Comparison of ENCODE assay signal across 1 cellular context in genomic region chr5:140710899-140711552, GRCh38.
TF ChIP-seq lines count a peak whose summit lies in the region.

No MANE protein-coding gene starts in this region.

TF ChIP-seq in K562, 482 proteins besides CTCF, POLR2A, EP300 and RAD21 (continues in another document):
- TF ChIP-seq REST (CRISPR knock-in tag; IDR thresholded peaks at IDR 0.05; ENCODE audit: low read depth) (peak; percentile 96), ZBTB2 (IDR thresholded peaks at IDR 0.05) (peak; percentile 74; the same call in 1 of the 2 replicates), MAFF (IDR thresholded peaks at IDR 0.05; ENCODE audit: low read length) (peak; percentile 96), BRD9 (IDR thresholded peaks at IDR 0.05; ENCODE audit: low read depth, partially characterized antibody) (peak; percentile 98), NR2C2 (CRISPR knock-in tag; IDR thresholded peaks at IDR 0.05) (peak; percentile 11; the same call in 1 of the 2 replicates), NR2C2 (tag; IDR thresholded peaks at IDR 0.05) (peak; percentile 46; the same call in 1 of the 2 replicates), IRF2 (CRISPR knock-in tag; IDR thresholded peaks at IDR 0.05) (no peak), PREB (CRISPR knock-in tag; IDR thresholded peaks at IDR 0.05) (no peak), CCNT2 (IDR thresholded peaks at IDR 0.05; ENCODE audit: borderline replicate concordance, extremely low read depth, insufficient read length, low read depth, low read length) (peak; percentile 21), ZFP36 (IDR thresholded peaks at IDR 0.05; ENCODE audit: low read depth, low read length, partially characterized antibody) (peak; percentile 43), SMARCC2 (IDR thresholded peaks at IDR 0.05; ENCODE audit: low read depth) (peak; percentile 70; the same call in 1 of the 2 replicates), RNF2 (IDR thresholded peaks at IDR 0.05) (peak; percentile 69; the same call in 1 of the 2 replicates), ZBTB5 (IDR thresholded peaks at IDR 0.05) (peak; percentile 71; the same call in 1 of the 2 replicates), HLTF (IDR thresholded peaks at IDR 0.05) (no peak), SMAD4 (CRISPR knock-in tag; conservative IDR thresholded peaks at IDR 0.05) (peak; percentile 71; the same call in 1 of the 2 replicates), AFF4 (CRISPR knock-in tag; IDR thresholded peaks at IDR 0.05) (0 out of 2 replicates have a peak, but pooled peaks have one; percentile 72), SP1 (CRISPR knock-in tag; IDR thresholded peaks at IDR 0.05) (peak; percentile 91), MTA1 (IDR thresholded peaks at IDR 0.05; ENCODE audit: borderline replicate concordance) (peak; percentile 51; the same call in 1 of the 2 replicates), MNT (conservative IDR thresholded peaks at IDR 0.05) (peak; percentile 78 to 88), EP400 (IDR thresholded peaks at IDR 0.05) (peak; percentile 76), ZNF764 (CRISPR knock-in tag; IDR thresholded peaks at IDR 0.05; ENCODE audit: low read depth) (peak; percentile 60; the same call in 1 of the 2 replicates), ZNF318 (IDR thresholded peaks at IDR 0.05; ENCODE audit: borderline replicate concordance in 1 of 2, low read depth in 1 of 2) (peak in 1 of 2 experiments; percentile 58; a peak in 1 of 4 replicates), ZNF274 (IDR thresholded peaks at IDR 0.05; ENCODE audit: borderline replicate concordance, low read depth, low read length) (no peak), ZNF707 (CRISPR knock-in tag; conservative IDR thresholded peaks at IDR 0.05) (no peak), YY1 (IDR thresholded peaks at IDR 0.05; ENCODE audit: borderline replicate concordance in 1 of 3, control insufficient read depth in 1 of 3, extremely low read depth in 1 of 3, insufficient read depth in 3 of 3, insufficient read length in 1 of 3, insufficient replicate concordance in 2 of 3, low read depth in 1 of 3, low read length in 2 of 3) (peak in 1 of 3 experiments; percentile 30), ELF1 (tag; IDR thresholded peaks at IDR 0.05) (peak; percentile 25; the same call in 1 of the 2 replicates), BACH1 (tag; IDR thresholded peaks at IDR 0.05) (peak; percentile 100), SIN3B (IDR thresholded peaks at IDR 0.05; ENCODE audit: low read depth) (peak; percentile 11; the same call in 1 of the 2 replicates), MBD2 (IDR thresholded peaks at IDR 0.05; ENCODE audit: borderline replicate concordance, low read depth) (peak; percentile 20; the same call in 1 of the 2 replicates), PHF8 (IDR thresholded peaks at IDR 0.05; ENCODE audit: borderline replicate concordance, low read length) (peak; percentile 54; the same call in 1 of the 2 replicates), NFIC (IDR thresholded peaks at IDR 0.05) (peak; percentile 79), HDAC1 (IDR thresholded peaks at IDR 0.05) (peak in 1 of 2 experiments; percentile 90; a peak in 3 of 4 replicates)
